Comparison of ENCODE assay signal across 8 cellular contexts in genomic region chr13:75635621-75636338, GRCh38. TPM values are rescaled to one million over a fixed set of nuclear protein-coding genes. Genes with fewer than 3 reads are reported as not detected.
A peak's percentile ranks its signal among the peaks of the same experiment; 100 is the strongest.
DNase-seq lines count a peak whose midpoint lies in the region; ATAC-seq and TF ChIP-seq lines count a peak whose summit lies in the region.

Gene LMO7, plus strand, starts transcription at chr13:75636330. Its CDS starts 328 bp downstream, at chr13:75636658.

- H3K36me3 Mint-ChIP-seq in natural killer cell treated with Interleukin-12 subunit alpha and Interleukin-12 subunit beta and Interleukin-15 and Interleukin-18, amount 100 ng/mL, for 72 hours = peaks cover 5% of the 10 kb centered on the region

- H3K4me1 ChIP-seq in fibroblast of lung (ENCODE audit: control insufficient read depth, extremely low read depth, insufficient read depth, low read length) = peaks cover 8% of the 10 kb centered on the region
- H3K4me1 ChIP-seq in tibial artery = peaks cover 0 to 29% (median 3%) of the 10 kb centered on the region in 4 donors

- peak; percentile 60 for ATAC-seq in HG02763 (IDR thresholded peaks at IDR 0.05; ENCODE audit: unreplicated experiment)
- ATAC-seq in natural killer cell treated with Interleukin-12 subunit alpha and Interleukin-12 subunit beta and Interleukin-15 and Interleukin-18, amount 100 ng/mL, for 72 hours = peak; percentile 85 to 89

- no peaks in the 10 kb centered on the region for H4K20me1 ChIP-seq in fibroblast of lung (ENCODE audit: control insufficient read depth, extremely low read depth, insufficient read depth, low read length)

- TF ChIP-seq CTCF in fibroblast of lung (conservative IDR thresholded peaks at IDR 0.05 in 1 of 2, IDR thresholded peaks at IDR 0.05 in 1 of 2; ENCODE audit: low read depth in 1 of 2, low read length in 2 of 2) = no peak
- TF ChIP-seq CTCF in tibial artery (IDR thresholded peaks at IDR 0.05) = no peak

- intact Hi-C loops in tibial artery (cut with DNase I; ENCODE audit: low total_unique reads) = loop anchor here (10.0 kb wide), 1 partner anchor 271 kb away; no protein-coding TSS in a partner anchor

- H3K27ac Mint-ChIP-seq in natural killer cell treated with Interleukin-12 subunit alpha and Interleukin-12 subunit beta and Interleukin-15 and Interleukin-18, amount 100 ng/mL, for 72 hours = no peak within 1 kb of the TSS

- H2AFZ ChIP-seq in fibroblast of lung (ENCODE audit: low read length) = peak within 1 kb of the TSS; percentile 85

- peaks cover 60% of the 10 kb centered on the region for H3K79me2 ChIP-seq in fibroblast of lung (ENCODE audit: control insufficient read depth, insufficient read depth, low read length)

- no peaks in the 10 kb centered on the region for H3K27me3 ChIP-seq in fibroblast of lung (ENCODE audit: control insufficient read depth, insufficient read depth, low read length)
- no peaks in the 10 kb centered on the region for H3K27me3 ChIP-seq in tibial artery

- H3K9me3 ChIP-seq in fibroblast of lung (ENCODE audit: control insufficient read depth, insufficient read depth, low read depth, low read length) (no peaks in the 10 kb centered on the region), tibial artery (no peaks in the 10 kb centered on the region)

- H3K4me3 ChIP-seq in fibroblast of lung (replicated peaks in 1 of 4; ENCODE audit: control extremely low read depth in 1 of 4, insufficient read depth in 1 of 4, low read depth in 3 of 4, low read length in 4 of 4) (peak within 1 kb of the TSS; percentile 56 to 99 (median 84)), tibial artery (peak within 1 kb of the TSS; percentile 59 to 76)

- H3K4me2 ChIP-seq in fibroblast of lung (ENCODE audit: extremely low read depth, insufficient read depth, low read length) = peak within 1 kb of the TSS; percentile 89

- H3K4me3 Mint-ChIP-seq in natural killer cell treated with Interleukin-12 subunit alpha and Interleukin-12 subunit beta and Interleukin-15 and Interleukin-18, amount 100 ng/mL, for 72 hours = peak within 1 kb of the TSS; percentile 70

- H3K27ac ChIP-seq in fibroblast of lung (ENCODE audit: insufficient read depth, low read length) = peak within 1 kb of the TSS; percentile 87
- H3K27ac ChIP-seq in tibial artery = peak within 1 kb of the TSS; percentile 83 to 84

- H3K9ac ChIP-seq in fibroblast of lung (ENCODE audit: insufficient read depth, low read length) = peak within 1 kb of the TSS; percentile 74

- no peaks in the 10 kb centered on the region for H3K9me3 Mint-ChIP-seq in natural killer cell treated with Interleukin-12 subunit alpha and Interleukin-12 subunit beta and Interleukin-15 and Interleukin-18, amount 100 ng/mL, for 72 hours

- H3K4me1 Mint-ChIP-seq in natural killer cell treated with Interleukin-12 subunit alpha and Interleukin-12 subunit beta and Interleukin-15 and Interleukin-18, amount 100 ng/mL, for 72 hours (ENCODE audit: low read depth in 2 of 2) = peaks cover 7% of the 10 kb centered on the region in 2 donors

- DNase-seq in NCI-H2196 (lab: John Stamatoyannopoulos, UW; ENCODE audit: unreplicated experiment) (peak; percentile 25), NCI-H2196 treated with DMSO at 0.1 percent for 48 hours (lab: John Stamatoyannopoulos, UW; ENCODE audit: unreplicated experiment) (no peak), NCI-H345 treated with DMSO at 0.1 percent for 48 hours (lab: John Stamatoyannopoulos, UW; ENCODE audit: unreplicated experiment) (peak; percentile 10), fibroblast of lung (ENCODE audit: low read depth in 2 of 2) (peak in 1 of 2 donors; percentile 75), tibial artery (peak; percentile 45 to 80)
- peak; percentile 43 to 55 for DNase-seq in activated T-cell treated with anti-CD3 and anti-CD28 coated beads, Interleukin-2, amount 50 U/mL, for 48 hours
- peak; percentile 77 for DNase-seq in natural killer cell treated with Interleukin-12 subunit alpha and Interleukin-12 subunit beta and Interleukin-15 and Interleukin-18, amount 100 ng/mL, for 72 hours (ENCODE audit: low spot score)

- peaks cover 23 to 36% of the 10 kb centered on the region in 2 donors for H3K27me3 Mint-ChIP-seq in natural killer cell treated with Interleukin-12 subunit alpha and Interleukin-12 subunit beta and Interleukin-15 and Interleukin-18, amount 100 ng/mL, for 72 hours

- H3K36me3 ChIP-seq in fibroblast of lung (ENCODE audit: control insufficient read depth, insufficient read depth, low read length) (peaks cover 3% of the 10 kb centered on the region), tibial artery (no peaks in the 10 kb centered on the region)

RNA-seq across cellular contexts. Expression of gene LMO7, which starts in this region (rescaled TPM):
- total RNA-seq in fibroblast of lung = 75.5 and 226 TPM in 2 replicates
- 71.9 and 116 TPM in 2 replicates for polyA plus RNA-seq in fibroblast of lung
- 176 and 211 TPM in 2 replicates for polyA plus RNA-seq in fibroblast of lung (2012)
- 202 and 210 TPM in 2 replicates for polyA minus RNA-seq in fibroblast of lung (ENCODE audit: low replicate concordance)
- total RNA-seq in natural killer cell treated with Interleukin-12 subunit alpha and Interleukin-12 subunit beta and Interleukin-15 and Interleukin-18, amount 100 ng/mL, for 72 hours = 1 to 10 TPM; 3.1 to 5.9 TPM

Comparison
In these comparisons a context has a peak if more than half of its experiments do, and no peak if none do; other contexts are left out.
1. RNA of gene LMO7 (total RNA-seq): 75.5 to 226 TPM in fibroblast of lung; 3.1 to 5.9 TPM in natural killer cell treated with Interleukin-12 subunit alpha and Interleukin-12 subunit beta and Interleukin-15 and Interleukin-18, amount 100 ng/mL, for 72 hours; every median in the first group is over 10 times any median in the second.